8 cellular contexts compared by ENCODE assay signal in genomic region chr10:17428616-17429097, GRCh38. TPM values are rescaled to one million over a fixed set of nuclear protein-coding genes. Genes with fewer than 3 reads are reported as not detected.
A peak's percentile ranks its signal among the peaks of the same experiment; 100 is the strongest.
DNase-seq lines count a peak whose midpoint lies in the region; ATAC-seq and TF ChIP-seq lines count a peak whose summit lies in the region.

No MANE protein-coding gene starts in this region.

- H3K36me3 Mint-ChIP-seq in MCF 10A (ENCODE audit: insufficient read depth, unreplicated experiment) = peaks cover 6% of the 10 kb centered on the region

- POLR2A ChIA-PET in MCF 10A (lab: Yijun Ruan, JAX) = no interaction called here

- CTCF ChIA-PET in MCF 10A (lab: Yijun Ruan, JAX) = interaction anchor here (0.6 to 7.2 kb wide), 10 partner anchors 14 to 608 kb away, joined by 3 to 94 read pairs (median 4); no protein-coding TSS in a partner anchor

- H3K4me1 Mint-ChIP-seq in MCF 10A (ENCODE audit: insufficient read depth, unreplicated experiment) = peaks cover 8% of the 10 kb centered on the region

- H3K4me3 Mint-ChIP-seq in MCF 10A (ENCODE audit: unreplicated experiment) = no peak overlapping the region

- H3K27ac Mint-ChIP-seq in MCF 10A (ENCODE audit: low read depth, unreplicated experiment) = no peak overlapping the region

- DNase-seq in SW480 (ENCODE audit: low spot score) (peak; percentile 79), MCF 10A (ENCODE audit: unreplicated experiment) (no peak), amygdala (lab: John Stamatoyannopoulos, UW) (no peak), ureter (ENCODE audit: low spot score) (no peak)
- DNase-seq in activated naive CD4-positive, alpha-beta T cell treated with Interleukin-2 at 50 U/mL for 16 hours = peak; percentile 65
- DNase-seq in stimulated activated CD8-positive, alpha-beta memory T cell treated with anti-CD3 and anti-CD28 coated beads, Interleukin-12 subunit alpha, Interleukin-12 subunit beta, amount 100 ng/mL, for 4 hours (ENCODE audit: low read depth) = peak; percentile 47

- no peak for TF ChIP-seq CTCF in MCF 10A (IDR thresholded peaks at IDR 0.05; ENCODE audit: unreplicated experiment)

- ATAC-seq in GM21367 (IDR thresholded peaks at IDR 0.05; ENCODE audit: unreplicated experiment) (peak; percentile 67), HG03439 (IDR thresholded peaks at IDR 0.05; ENCODE audit: unreplicated experiment) (no peak)

- BruUV-seq in MCF 10A (replicated peaks; lab: Mats Ljungman, UMichigan) = no TSS peak

- no peaks in the 10 kb centered on the region for H3K9me3 Mint-ChIP-seq in MCF 10A (ENCODE audit: unreplicated experiment)

- intact Hi-C loops in MCF 10A (cut with micrococcal nuclease) = no loop called here

- H3K27me3 Mint-ChIP-seq in MCF 10A (ENCODE audit: insufficient read depth, unreplicated experiment) = no peaks in the 10 kb centered on the region

RNA-seq across cellular contexts. Expression of gene ST8SIA6, which starts 25.7 kb away (rescaled TPM):
- total RNA-seq in MCF 10A (2022) (0.19 and 0.52 TPM in 2 replicates), ureter (0.73 TPM)

Comparison
In these comparisons a context has a peak if more than half of its experiments do, and no peak if none do; other contexts are left out.
1. DNase-seq: peak in SW480 (single experiment), activated naive CD4-positive, alpha-beta T cell treated with Interleukin-2 at 50 U/mL for 16 hours (single experiment) and stimulated activated CD8-positive, alpha-beta memory T cell treated with anti-CD3 and anti-CD28 coated beads, Interleukin-12 subunit alpha, Interleukin-12 subunit beta, amount 100 ng/mL, for 4 hours (single experiment); none in MCF 10A (single experiment), amygdala (0 of 56) and ureter (single experiment).